Comparison of ENCODE assay signal across 1 cellular context in genomic region chr12:10213168-10214130, GRCh38.
TF ChIP-seq lines count a peak whose summit lies in the region.

No MANE protein-coding gene starts in this region.

TF ChIP-seq in K562, 482 proteins besides CTCF, POLR2A, EP300 and RAD21 (continues in another document):
- TF ChIP-seq ZNF282 (CRISPR knock-in tag; IDR thresholded peaks at IDR 0.05): no peak
- TF ChIP-seq POLR2G (IDR thresholded peaks at IDR 0.05; ENCODE audit: low read depth, low read length): peak; percentile 75
- peak; percentile 65 for TF ChIP-seq ZNF316 (IDR thresholded peaks at IDR 0.05)
- peak in 2 of 3 experiments; percentile 11 to 54 for TF ChIP-seq YY1 (IDR thresholded peaks at IDR 0.05; ENCODE audit: borderline replicate concordance in 1 of 3, control insufficient read depth in 1 of 3, extremely low read depth in 1 of 3, insufficient read depth in 3 of 3, insufficient read length in 1 of 3, insufficient replicate concordance in 2 of 3, low read depth in 1 of 3, low read length in 2 of 3)
- TF ChIP-seq GATAD2B (IDR thresholded peaks at IDR 0.05; ENCODE audit: borderline replicate concordance): 0 out of 2 replicates have a peak, but pooled peaks have one; percentile 20
- TF ChIP-seq NR2C2 (CRISPR knock-in tag; IDR thresholded peaks at IDR 0.05): no peak
- TF ChIP-seq NR2C2 (tag; IDR thresholded peaks at IDR 0.05): 0 out of 2 replicates have a peak, but pooled peaks have one; percentile 10
- TF ChIP-seq ZNF174 (CRISPR knock-in tag; IDR thresholded peaks at IDR 0.05): no peak
- no peak for TF ChIP-seq ASH1L (IDR thresholded peaks at IDR 0.05; ENCODE audit: borderline replicate concordance, low read depth, partially characterized antibody)
- TF ChIP-seq MAFF (IDR thresholded peaks at IDR 0.05; ENCODE audit: low read length): 0 out of 2 replicates have a peak, but pooled peaks have one; percentile 8
- no peak for TF ChIP-seq ZBED1 (IDR thresholded peaks at IDR 0.05)
- TF ChIP-seq MIER1 (IDR thresholded peaks at IDR 0.05; ENCODE audit: low read depth): no peak
- peak; percentile 21 for TF ChIP-seq SMAD1 (IDR thresholded peaks at IDR 0.05; ENCODE audit: low read depth, low read length, partially characterized antibody)
- peak; percentile 44; the same call in 1 of the 2 replicates for TF ChIP-seq CREB3L1 (IDR thresholded peaks at IDR 0.05; ENCODE audit: borderline replicate concordance, low read depth)
- 0 out of 2 replicates have a peak, but pooled peaks have one; percentile 14 for TF ChIP-seq MYC (IDR thresholded peaks at IDR 0.05; ENCODE audit: low read depth, low read length)
- no peak for TF ChIP-seq MYC (CRISPR knock-in tag; IDR thresholded peaks at IDR 0.05; ENCODE audit: borderline replicate concordance, low read depth)
- peak in 1 of 2 experiments; percentile 16 for TF ChIP-seq E2F6 (IDR thresholded peaks at IDR 0.05; ENCODE audit: borderline replicate concordance in 1 of 2, extremely low read depth in 1 of 2, insufficient read depth in 1 of 2, insufficient read length in 1 of 2, low read depth in 1 of 2, low read length in 1 of 2, poor library complexity in 1 of 2, severe bottlenecking in 1 of 2)
- TF ChIP-seq EGR1 (conservative IDR thresholded peaks at IDR 0.05): peak; percentile 79
- no peak for TF ChIP-seq MCM7 (IDR thresholded peaks at IDR 0.05)
- TF ChIP-seq CEBPB (tag; IDR thresholded peaks at IDR 0.05): peak; percentile 80
- no peak for TF ChIP-seq ZNF407 (IDR thresholded peaks at IDR 0.05; ENCODE audit: low read depth)
- no peak for TF ChIP-seq ARID2 (IDR thresholded peaks at IDR 0.05)
- TF ChIP-seq C11orf30 (IDR thresholded peaks at IDR 0.05; ENCODE audit: low read depth): peak; percentile 59
- 0 out of 4 replicates have a peak, but pooled peaks of 1 of the 2 experiments have one; percentile 7 for TF ChIP-seq KDM1A (IDR thresholded peaks at IDR 0.05)
- TF ChIP-seq KLF16 (IDR thresholded peaks at IDR 0.05): no peak
- TF ChIP-seq ZNF717 (CRISPR knock-in tag; IDR thresholded peaks at IDR 0.05): no peak
- no peak for TF ChIP-seq ZNF668 (CRISPR knock-in tag; IDR thresholded peaks at IDR 0.05)
- TF ChIP-seq MAFG (tag; conservative IDR thresholded peaks at IDR 0.05): peak; percentile 53
- peak; percentile 37; the same call in 1 of the 2 replicates for TF ChIP-seq EP400 (IDR thresholded peaks at IDR 0.05)
- TF ChIP-seq ESRRA (IDR thresholded peaks at IDR 0.05; ENCODE audit: borderline replicate concordance, low read depth): 0 out of 2 replicates have a peak, but pooled peaks have one; percentile 35
- TF ChIP-seq KLF6 (CRISPR knock-in tag; IDR thresholded peaks at IDR 0.05; ENCODE audit: borderline replicate concordance): no peak
- TF ChIP-seq PHF8 (IDR thresholded peaks at IDR 0.05; ENCODE audit: borderline replicate concordance, low read length): peak; percentile 13; the same call in 1 of the 2 replicates
- peak; percentile 38 for TF ChIP-seq TBP (optimal IDR thresholded peaks at IDR 0.05; ENCODE audit: low read depth, low read length)
- peak; percentile 43 for TF ChIP-seq TAF1 (IDR thresholded peaks at IDR 0.05; ENCODE audit: control insufficient read depth, extremely low read depth, insufficient read depth, low read length, severe bottlenecking)
- peak; percentile 8 for TF ChIP-seq DACH1 (IDR thresholded peaks at IDR 0.05; ENCODE audit: partially characterized antibody)
- TF ChIP-seq NFE2 (IDR thresholded peaks at IDR 0.05; ENCODE audit: low read depth): peak; percentile 66
- no peak for TF ChIP-seq ZNF830 (CRISPR knock-in tag; IDR thresholded peaks at IDR 0.05)
- no peak for TF ChIP-seq SMARCE1 (IDR thresholded peaks at IDR 0.05)
- 0 out of 2 replicates have a peak, but pooled peaks have one; percentile 7 for TF ChIP-seq HCFC1 (IDR thresholded peaks at IDR 0.05; ENCODE audit: low read depth, low read length)
- TF ChIP-seq HNRNPLL (IDR thresholded peaks at IDR 0.05; ENCODE audit: low read depth, low read length, poor library complexity, severe bottlenecking): peak; percentile 64
- TF ChIP-seq SAP30 (IDR thresholded peaks at IDR 0.05; ENCODE audit: borderline replicate concordance, insufficient read depth, low read depth, low read length, poor library complexity, severe bottlenecking): peak; percentile 15
- 0 out of 2 replicates have a peak, but pooled peaks have one; percentile 11 for TF ChIP-seq ZNF592 (IDR thresholded peaks at IDR 0.05)
- TF ChIP-seq BRD9 (IDR thresholded peaks at IDR 0.05; ENCODE audit: low read depth, partially characterized antibody): peak; percentile 29
- no peak for TF ChIP-seq ZFP30 (CRISPR knock-in tag; IDR thresholded peaks at IDR 0.05; ENCODE audit: borderline replicate concordance)
- peak; percentile 68 for TF ChIP-seq RBFOX2 (IDR thresholded peaks at IDR 0.05; ENCODE audit: low read depth, low read length)
- no peak for TF ChIP-seq ATF7 (IDR thresholded peaks at IDR 0.05)
- TF ChIP-seq ZNF398 (CRISPR knock-in tag; IDR thresholded peaks at IDR 0.05): no peak
- TF ChIP-seq CEBPG (CRISPR knock-in tag; IDR thresholded peaks at IDR 0.05): no peak
- TF ChIP-seq CEBPG (tag; conservative IDR thresholded peaks at IDR 0.05 in 1 of 2, IDR thresholded peaks at IDR 0.05 in 1 of 2): peak in 1 of 2 experiments; percentile 64; a peak in 2 of 4 replicates
- TF ChIP-seq PTBP1 (IDR thresholded peaks at IDR 0.05; ENCODE audit: low read depth, low read length): 0 out of 2 replicates have a peak, but pooled peaks have one; percentile 63
- TF ChIP-seq ATF3 (IDR thresholded peaks at IDR 0.05): peak; percentile 68
- TF ChIP-seq ATF3 (CRISPR knock-in tag; conservative IDR thresholded peaks at IDR 0.05): no peak
- TF ChIP-seq MAFK (IDR thresholded peaks at IDR 0.05; ENCODE audit: low read length): peak; percentile 38; the same call in 1 of the 2 replicates
- TF ChIP-seq CSDE1 (IDR thresholded peaks at IDR 0.05): no peak
